ENCODE assay signal across 2 cellular contexts in genomic region chr7:10225265-10225664, GRCh38.
A peak's percentile ranks its signal among the peaks of the same experiment; 100 is the strongest.
TF ChIP-seq lines count a peak whose summit lies in the region.

No MANE protein-coding gene starts in this region.

TF ChIP-seq in SK-N-SH treated with all-trans-retinoic acid at 6 μM for 48 hours, 23 proteins besides CTCF, POLR2A, EP300 and RAD21 (continued from another document):
- TF ChIP-seq CSRNP3 (CRISPR knock-in tag; IDR thresholded peaks at IDR 0.05) (no peak), OSR1 (CRISPR knock-in tag; IDR thresholded peaks at IDR 0.05) (no peak), TSHZ2 (CRISPR knock-in tag; IDR thresholded peaks at IDR 0.05) (0 out of 2 replicates have a peak, but pooled peaks have one; percentile 21), ZNF8 (CRISPR knock-in tag; IDR thresholded peaks at IDR 0.05) (no peak), POU6F1 (CRISPR knock-in tag; IDR thresholded peaks at IDR 0.05; ENCODE audit: borderline replicate concordance, low read depth) (no peak), ISL1 (CRISPR knock-in tag; IDR thresholded peaks at IDR 0.05) (peak; percentile 86), BACH2 (CRISPR knock-in tag; IDR thresholded peaks at IDR 0.05; ENCODE audit: borderline replicate concordance) (no peak), GLIS3 (CRISPR knock-in tag; IDR thresholded peaks at IDR 0.05) (no peak), ZNF70 (CRISPR knock-in tag; IDR thresholded peaks at IDR 0.05) (no peak), ESRRG (CRISPR knock-in tag; IDR thresholded peaks at IDR 0.05) (no peak), RARB (CRISPR knock-in tag; IDR thresholded peaks at IDR 0.05) (no peak), CREB5 (CRISPR knock-in tag; IDR thresholded peaks at IDR 0.05; ENCODE audit: low read depth) (no peak), TCF4 (CRISPR knock-in tag; IDR thresholded peaks at IDR 0.05; ENCODE audit: borderline replicate concordance) (0 out of 2 replicates have a peak, but pooled peaks have one; percentile 24), TOX (CRISPR knock-in tag; IDR thresholded peaks at IDR 0.05; ENCODE audit: borderline replicate concordance) (no peak), PPARA (CRISPR knock-in tag; IDR thresholded peaks at IDR 0.05; ENCODE audit: borderline replicate concordance) (no peak)

TF ChIP-seq in SK-N-SH, 30 proteins besides CTCF, POLR2A, EP300 and RAD21 (continued from another document):
- TF ChIP-seq REST (IDR thresholded peaks at IDR 0.05; ENCODE audit: low read depth, low read length) (no peak), SIN3A (IDR thresholded peaks at IDR 0.05; ENCODE audit: borderline replicate concordance, low read depth, low read length) (no peak), ELF1 (IDR thresholded peaks at IDR 0.05) (no peak), GATA2 (CRISPR knock-in tag; IDR thresholded peaks at IDR 0.05) (no peak), FOXJ3 (CRISPR knock-in tag; IDR thresholded peaks at IDR 0.05) (no peak), MEF2A (IDR thresholded peaks at IDR 0.05; ENCODE audit: borderline replicate concordance, low read depth) (no peak), EZH2phosphoT487 (IDR thresholded peaks at IDR 0.05; ENCODE audit: borderline replicate concordance, low read depth) (no peak), RFX5 (IDR thresholded peaks at IDR 0.05; ENCODE audit: low read length) (no peak)
TF ChIP-seq in SK-N-SH: peak in this region for 0.
